ENCODE assay signal across 1 cellular context in the genomic region with DNA sequence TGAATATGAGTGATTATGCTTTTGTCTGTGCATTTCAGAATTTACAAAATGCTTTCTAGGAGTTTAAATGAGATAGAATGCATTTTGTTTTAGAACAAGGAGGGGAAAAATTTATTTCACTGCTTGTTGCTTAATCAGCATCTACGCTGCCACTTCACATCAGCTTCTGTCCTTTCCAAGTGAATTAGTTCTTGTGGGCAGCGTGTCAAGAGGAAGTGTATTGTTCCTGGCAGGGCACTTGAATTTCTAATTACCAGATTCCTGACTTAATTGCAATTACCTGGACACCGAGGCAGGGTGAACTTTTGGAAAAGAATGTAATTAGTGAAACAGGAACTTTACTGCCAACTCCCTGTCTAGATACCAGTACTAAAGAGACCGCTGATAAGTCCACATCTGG.
A peak's percentile ranks its signal among the peaks of the same experiment; 100 is the strongest.
TF ChIP-seq lines count a peak whose summit lies in the region.

No MANE protein-coding gene starts in this region.

TF ChIP-seq in HEK293, 187 proteins besides CTCF, POLR2A, EP300 and RAD21 (continued from another document):
- TF ChIP-seq, protein P1, sequence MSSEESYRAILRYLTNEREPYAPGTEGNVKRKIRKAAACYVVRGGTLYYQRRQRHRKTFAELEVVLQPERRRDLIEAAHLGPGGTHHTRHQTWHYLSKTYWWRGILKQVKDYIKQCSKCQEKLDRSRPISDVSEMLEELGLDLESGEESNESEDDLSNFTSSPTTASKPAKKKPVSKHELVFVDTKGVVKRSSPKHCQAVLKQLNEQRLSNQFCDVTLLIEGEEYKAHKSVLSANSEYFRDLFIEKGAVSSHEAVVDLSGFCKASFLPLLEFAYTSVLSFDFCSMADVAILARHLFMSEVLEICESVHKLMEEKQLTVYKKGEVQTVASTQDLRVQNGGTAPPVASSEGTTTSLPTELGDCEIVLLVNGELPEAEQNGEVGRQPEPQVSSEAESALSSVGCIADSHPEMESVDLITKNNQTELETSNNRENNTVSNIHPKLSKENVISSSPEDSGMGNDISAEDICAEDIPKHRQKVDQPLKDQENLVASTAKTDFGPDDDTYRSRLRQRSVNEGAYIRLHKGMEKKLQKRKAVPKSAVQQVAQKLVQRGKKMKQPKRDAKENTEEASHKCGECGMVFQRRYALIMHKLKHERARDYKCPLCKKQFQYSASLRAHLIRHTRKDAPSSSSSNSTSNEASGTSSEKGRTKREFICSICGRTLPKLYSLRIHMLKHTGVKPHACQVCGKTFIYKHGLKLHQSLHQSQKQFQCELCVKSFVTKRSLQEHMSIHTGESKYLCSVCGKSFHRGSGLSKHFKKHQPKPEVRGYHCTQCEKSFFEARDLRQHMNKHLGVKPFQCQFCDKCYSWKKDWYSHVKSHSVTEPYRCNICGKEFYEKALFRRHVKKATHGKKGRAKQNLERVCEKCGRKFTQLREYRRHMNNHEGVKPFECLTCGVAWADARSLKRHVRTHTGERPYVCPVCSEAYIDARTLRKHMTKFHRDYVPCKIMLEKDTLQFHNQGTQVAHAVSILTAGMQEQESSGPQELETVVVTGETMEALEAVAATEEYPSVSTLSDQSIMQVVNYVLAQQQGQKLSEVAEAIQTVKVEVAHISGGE (tag by site-specific recombination; conservative IDR thresholded peaks at IDR 0.05; ENCODE audit: low read depth): no peak
- TF ChIP-seq ZXDB (tag by site-specific recombination; IDR thresholded peaks at IDR 0.05): no peak
- TF ChIP-seq ZNF768 (tag by site-specific recombination; IDR thresholded peaks at IDR 0.05): no peak
- peak; percentile 99 for TF ChIP-seq ZNF664 (tag by site-specific recombination; IDR thresholded peaks at IDR 0.05)
- 0 out of 2 replicates have a peak, but pooled peaks have one; percentile 35 for TF ChIP-seq ZNF10 (tag by site-specific recombination; IDR thresholded peaks at IDR 0.05)
- no peak for TF ChIP-seq ZSCAN16 (tag by site-specific recombination; IDR thresholded peaks at IDR 0.05)
- no peak for TF ChIP-seq HOXC10 (CRISPR knock-in tag; IDR thresholded peaks at IDR 0.05)
- TF ChIP-seq, protein P2, sequence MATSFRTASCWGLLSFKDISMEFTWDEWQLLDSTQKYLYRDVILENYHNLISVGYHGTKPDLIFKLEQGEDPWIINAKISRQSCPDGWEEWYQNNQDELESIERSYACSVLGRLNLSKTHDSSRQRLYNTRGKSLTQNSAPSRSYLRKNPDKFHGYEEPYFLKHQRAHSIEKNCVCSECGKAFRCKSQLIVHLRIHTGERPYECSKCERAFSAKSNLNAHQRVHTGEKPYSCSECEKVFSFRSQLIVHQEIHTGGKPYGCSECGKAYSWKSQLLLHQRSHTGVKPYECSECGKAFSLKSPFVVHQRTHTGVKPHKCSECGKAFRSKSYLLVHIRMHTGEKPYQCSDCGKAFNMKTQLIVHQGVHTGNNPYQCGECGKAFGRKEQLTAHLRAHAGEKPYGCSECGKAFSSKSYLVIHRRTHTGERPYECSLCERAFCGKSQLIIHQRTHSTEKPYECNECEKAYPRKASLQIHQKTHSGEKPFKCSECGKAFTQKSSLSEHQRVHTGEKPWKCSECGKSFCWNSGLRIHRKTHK (tag by site-specific recombination; IDR thresholded peaks at IDR 0.05): no peak
- TF ChIP-seq ZFP69B (tag by site-specific recombination; IDR thresholded peaks at IDR 0.05): no peak
- TF ChIP-seq ZNF544 (tag by site-specific recombination; IDR thresholded peaks at IDR 0.05): no peak
- TF ChIP-seq KLF1 (tag by site-specific recombination; IDR thresholded peaks at IDR 0.05): no peak
- TF ChIP-seq ZEB2 (tag by site-specific recombination; IDR thresholded peaks at IDR 0.05): 0 out of 2 replicates have a peak, but pooled peaks have one; percentile 16
- TF ChIP-seq GLIS2 (tag by site-specific recombination; IDR thresholded peaks at IDR 0.05): no peak
- TF ChIP-seq WT1 (tag by site-specific recombination; IDR thresholded peaks at IDR 0.05): peak; percentile 60; the same call in 1 of the 2 replicates
- no peak for TF ChIP-seq ZNF48 (tag by site-specific recombination; IDR thresholded peaks at IDR 0.05)
- no peak for TF ChIP-seq SCRT1 (tag by site-specific recombination; IDR thresholded peaks at IDR 0.05; ENCODE audit: borderline replicate concordance)
- TF ChIP-seq, protein P3, sequence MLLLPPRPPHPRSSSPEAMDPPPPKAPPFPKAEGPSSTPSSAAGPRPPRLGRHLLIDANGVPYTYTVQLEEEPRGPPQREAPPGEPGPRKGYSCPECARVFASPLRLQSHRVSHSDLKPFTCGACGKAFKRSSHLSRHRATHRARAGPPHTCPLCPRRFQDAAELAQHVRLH (tag by site-specific recombination; IDR thresholded peaks at IDR 0.05): no peak
- TF ChIP-seq, protein P4, sequence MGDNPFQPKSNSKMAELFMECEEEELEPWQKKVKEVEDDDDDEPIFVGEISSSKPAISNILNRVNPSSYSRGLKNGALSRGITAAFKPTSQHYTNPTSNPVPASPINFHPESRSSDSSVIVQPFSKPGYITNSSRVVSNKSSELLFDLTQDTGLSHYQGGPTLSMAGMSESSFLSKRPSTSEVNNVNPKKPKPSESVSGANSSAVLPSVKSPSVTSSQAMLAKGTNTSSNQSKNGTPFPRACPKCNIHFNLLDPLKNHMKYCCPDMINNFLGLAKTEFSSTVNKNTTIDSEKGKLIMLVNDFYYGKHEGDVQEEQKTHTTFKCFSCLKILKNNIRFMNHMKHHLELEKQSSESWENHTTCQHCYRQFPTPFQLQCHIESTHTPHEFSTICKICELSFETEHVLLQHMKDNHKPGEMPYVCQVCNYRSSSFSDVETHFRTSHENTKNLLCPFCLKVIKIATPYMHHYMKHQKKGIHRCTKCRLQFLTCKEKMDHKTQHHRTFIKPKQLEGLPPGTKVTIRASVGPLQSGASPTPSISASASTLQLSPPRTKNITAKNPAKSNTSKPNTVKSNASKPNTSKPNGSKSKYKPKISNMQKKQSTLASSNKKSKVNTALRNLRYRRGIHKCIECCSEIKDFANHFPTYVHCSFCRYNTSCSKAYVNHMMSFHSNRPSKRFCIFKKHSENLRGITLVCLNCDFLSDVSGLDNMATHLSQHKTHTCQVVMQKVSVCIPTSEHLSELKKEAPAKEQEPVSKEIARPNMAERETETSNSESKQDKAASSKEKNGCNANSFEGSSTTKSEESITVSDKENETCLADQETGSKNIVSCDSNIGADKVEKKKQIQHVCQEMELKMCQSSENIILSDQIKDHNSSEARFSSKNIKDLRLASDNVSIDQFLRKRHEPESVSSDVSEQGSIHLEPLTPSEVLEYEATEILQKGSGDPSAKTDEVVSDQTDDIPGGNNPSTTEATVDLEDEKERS (tag by site-specific recombination; IDR thresholded peaks at IDR 0.05): no peak
- TF ChIP-seq ZNF354C (tag by site-specific recombination; IDR thresholded peaks at IDR 0.05; ENCODE audit: borderline replicate concordance, low read depth): no peak
- no peak for TF ChIP-seq ZNF785 (tag by site-specific recombination; IDR thresholded peaks at IDR 0.05)
- TF ChIP-seq ZNF549 (tag by site-specific recombination; IDR thresholded peaks at IDR 0.05): no peak
- no peak for TF ChIP-seq ZNF211 (tag by site-specific recombination; IDR thresholded peaks at IDR 0.05; ENCODE audit: low read depth)
- TF ChIP-seq FEZF1 (tag by site-specific recombination; IDR thresholded peaks at IDR 0.05): peak; percentile 68
- 0 out of 2 replicates have a peak, but pooled peaks have one; percentile 24 for TF ChIP-seq ZNF350 (tag by site-specific recombination; IDR thresholded peaks at IDR 0.05)
- no peak for TF ChIP-seq ZNF624 (tag by site-specific recombination; IDR thresholded peaks at IDR 0.05)
- TF ChIP-seq, protein P5, sequence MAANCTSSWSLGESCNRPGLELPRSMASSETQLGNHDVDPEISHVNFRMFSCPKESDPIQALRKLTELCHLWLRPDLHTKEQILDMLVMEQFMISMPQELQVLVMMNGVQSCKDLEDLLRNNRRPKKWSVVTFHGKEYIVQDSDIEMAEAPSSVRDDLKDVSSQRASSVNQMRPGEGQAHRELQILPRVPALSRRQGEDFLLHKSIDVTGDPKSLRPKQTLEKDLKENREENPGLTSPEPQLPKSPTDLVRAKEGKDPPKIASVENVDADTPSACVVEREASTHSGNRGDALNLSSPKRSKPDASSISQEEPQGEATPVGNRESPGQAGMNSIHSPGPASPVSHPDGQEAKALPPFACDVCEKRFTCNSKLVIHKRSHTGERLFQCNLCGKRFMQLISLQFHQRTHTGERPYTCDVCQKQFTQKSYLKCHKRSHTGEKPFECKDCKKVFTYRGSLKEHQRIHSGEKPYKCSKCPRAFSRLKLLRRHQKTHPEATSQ (tag by site-specific recombination; IDR thresholded peaks at IDR 0.05): no peak
- TF ChIP-seq ZNF16 (tag by site-specific recombination; IDR thresholded peaks at IDR 0.05; ENCODE audit: low read depth): no peak
- no peak for TF ChIP-seq GLI4 (tag by site-specific recombination; IDR thresholded peaks at IDR 0.05)
- TF ChIP-seq ZNF157 (tag by site-specific recombination; IDR thresholded peaks at IDR 0.05): no peak
- TF ChIP-seq BCL11A (tag by site-specific recombination; IDR thresholded peaks at IDR 0.05; ENCODE audit: low read depth): no peak
